Comparison of ENCODE assay signal across 8 cellular contexts in the genomic region with DNA sequence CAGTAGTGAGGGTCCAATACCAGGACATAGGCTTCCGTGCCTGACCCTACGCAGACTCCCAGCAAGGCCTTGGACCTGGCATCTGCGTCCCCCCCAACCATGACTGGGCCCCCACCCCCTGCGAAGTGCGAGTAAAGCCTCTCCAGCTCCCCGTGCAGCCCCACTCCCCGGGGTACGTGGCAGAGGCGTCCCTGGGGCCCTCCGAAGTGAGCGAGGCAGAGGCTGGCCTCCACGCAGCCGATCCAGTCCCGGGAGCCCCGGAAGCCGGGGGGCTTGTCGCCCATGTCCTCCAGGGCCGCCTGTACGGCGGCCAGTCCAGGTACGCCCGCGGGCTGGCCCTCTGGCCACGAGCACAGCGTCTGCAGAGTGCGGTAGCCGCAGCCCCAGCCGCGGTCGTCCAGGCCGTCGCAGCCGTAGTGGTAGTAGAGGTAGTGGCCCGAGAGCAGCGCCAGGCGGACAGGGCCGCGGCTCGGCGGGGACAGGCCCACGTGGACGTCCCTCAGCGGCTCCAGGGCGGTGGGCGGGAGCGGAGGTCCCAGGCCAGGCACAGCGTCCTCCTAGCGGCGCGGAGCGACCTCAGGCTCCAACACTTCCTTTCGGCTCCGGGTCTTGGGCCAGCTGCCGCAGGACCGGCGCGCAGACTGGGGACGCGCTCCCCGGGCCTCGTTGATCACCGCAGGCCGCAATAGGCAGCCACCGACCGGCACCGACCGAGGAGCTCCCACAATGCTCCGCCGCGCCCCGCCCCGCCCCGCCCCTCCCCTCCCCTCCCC. TPM values are rescaled to one million over a fixed set of nuclear protein-coding genes. Genes with fewer than 3 reads are reported as not detected.
DNase-seq lines count a peak whose midpoint lies in the region; ATAC-seq and TF ChIP-seq lines count a peak whose summit lies in the region.

A gene (minus strand): TSS at position 728 of the 773 bp plus-strand sequence. CDS start 444 bp downstream, at position 284.

- DNase-seq in NCI-H2171 treated with DMSO at 0.1 percent for 48 hours (lab: John Stamatoyannopoulos, UW): peak; percentile 67
- no peak for DNase-seq in NCI-H2171 (lab: John Stamatoyannopoulos, UW)
- no peak for DNase-seq in RWPE1 (ENCODE audit: low spot score)
- no peak for DNase-seq in epithelial cell of prostate (ENCODE audit: low read depth, low spot score)
- DNase-seq in COLO829 (ENCODE audit: low spot score): no peak
- DNase-seq in GM19238 (ENCODE audit: insufficient read length, low spot score): no peak

- POLR2A ChIA-PET in RWPE1 (lab: Yijun Ruan, JAX; ENCODE audit: low non-redundant PET): interaction anchor here (0.6 to 1.4 kb wide), 9 partner anchors 13 to 355 kb away, joined by 3 to 8 read pairs (median 3); a partner anchor contains a TSS

- peak; percentile 30 for ATAC-seq in HG02642 (IDR thresholded peaks at IDR 0.05; ENCODE audit: poor library complexity, unreplicated experiment)

- H3K9me2 ChIP-seq in neural cell (ENCODE audit: insufficient read depth, low read length): no peaks in the 10 kb centered on the region

- peak within 1 kb of the TSS; percentile 90 for H3K4me3 ChIP-seq in neural cell (ENCODE audit: low read length)

- H3K9me3 ChIP-seq in neural cell (ENCODE audit: low read length): no peaks in the 10 kb centered on the region

- peaks cover 4% of the 10 kb centered on the region for H3K27me3 ChIP-seq in neural cell (ENCODE audit: insufficient read depth, low read depth, low read length)

- CTCF ChIA-PET in RWPE1 (lab: Yijun Ruan, JAX): interaction anchor here (0.6 to 1.1 kb wide), 4 partner anchors 77 to 394 kb away, joined by 3 to 4 read pairs (median 3); no protein-coding TSS in a partner anchor

- no peak for TF ChIP-seq EP300 in neural cell (conservative IDR thresholded peaks at IDR 0.05; ENCODE audit: poor library complexity, severe bottlenecking)

- H3K79me2 ChIP-seq in neural cell (replicated peaks; ENCODE audit: insufficient read depth, low read length): no peaks in the 10 kb centered on the region

- peaks cover 18% of the 10 kb centered on the region for H3K36me3 ChIP-seq in neural cell (ENCODE audit: insufficient read depth, low read length)

- no peaks in the 10 kb centered on the region for H4K20me1 ChIP-seq in neural cell (ENCODE audit: insufficient read depth)

- TF ChIP-seq CTCF in RWPE1 (conservative IDR thresholded peaks at IDR 0.05; ENCODE audit: low read depth): no peak
- TF ChIP-seq CTCF in neural cell (IDR thresholded peaks at IDR 0.05; ENCODE audit: poor library complexity, severe bottlenecking): no peak

- H3K9ac ChIP-seq in neural cell (ENCODE audit: low read length): peak within 1 kb of the TSS; percentile 82

- H3K4me2 ChIP-seq in neural cell (ENCODE audit: low read length): peak within 1 kb of the TSS; percentile 70

- H3K27ac ChIP-seq in RWPE1 (peak within 1 kb of the TSS; percentile 93), epithelial cell of prostate (peak within 1 kb of the TSS; percentile 94), neural cell (ENCODE audit: low read length) (peak within 1 kb of the TSS; percentile 76)

- H2AFZ ChIP-seq in neural cell (ENCODE audit: low read depth, low read length): peak within 1 kb of the TSS; percentile 45

- no peak for TF ChIP-seq RAD21 in neural cell (conservative IDR thresholded peaks at IDR 0.05)

- no peaks in the 10 kb centered on the region for H3F3A ChIP-seq in neural cell (ENCODE audit: insufficient read depth, low read length, poor library complexity, severe bottlenecking)

TF ChIP-seq in neural cell, 6 proteins besides CTCF, POLR2A, EP300 and RAD21:
- TF ChIP-seq, protein P1, sequence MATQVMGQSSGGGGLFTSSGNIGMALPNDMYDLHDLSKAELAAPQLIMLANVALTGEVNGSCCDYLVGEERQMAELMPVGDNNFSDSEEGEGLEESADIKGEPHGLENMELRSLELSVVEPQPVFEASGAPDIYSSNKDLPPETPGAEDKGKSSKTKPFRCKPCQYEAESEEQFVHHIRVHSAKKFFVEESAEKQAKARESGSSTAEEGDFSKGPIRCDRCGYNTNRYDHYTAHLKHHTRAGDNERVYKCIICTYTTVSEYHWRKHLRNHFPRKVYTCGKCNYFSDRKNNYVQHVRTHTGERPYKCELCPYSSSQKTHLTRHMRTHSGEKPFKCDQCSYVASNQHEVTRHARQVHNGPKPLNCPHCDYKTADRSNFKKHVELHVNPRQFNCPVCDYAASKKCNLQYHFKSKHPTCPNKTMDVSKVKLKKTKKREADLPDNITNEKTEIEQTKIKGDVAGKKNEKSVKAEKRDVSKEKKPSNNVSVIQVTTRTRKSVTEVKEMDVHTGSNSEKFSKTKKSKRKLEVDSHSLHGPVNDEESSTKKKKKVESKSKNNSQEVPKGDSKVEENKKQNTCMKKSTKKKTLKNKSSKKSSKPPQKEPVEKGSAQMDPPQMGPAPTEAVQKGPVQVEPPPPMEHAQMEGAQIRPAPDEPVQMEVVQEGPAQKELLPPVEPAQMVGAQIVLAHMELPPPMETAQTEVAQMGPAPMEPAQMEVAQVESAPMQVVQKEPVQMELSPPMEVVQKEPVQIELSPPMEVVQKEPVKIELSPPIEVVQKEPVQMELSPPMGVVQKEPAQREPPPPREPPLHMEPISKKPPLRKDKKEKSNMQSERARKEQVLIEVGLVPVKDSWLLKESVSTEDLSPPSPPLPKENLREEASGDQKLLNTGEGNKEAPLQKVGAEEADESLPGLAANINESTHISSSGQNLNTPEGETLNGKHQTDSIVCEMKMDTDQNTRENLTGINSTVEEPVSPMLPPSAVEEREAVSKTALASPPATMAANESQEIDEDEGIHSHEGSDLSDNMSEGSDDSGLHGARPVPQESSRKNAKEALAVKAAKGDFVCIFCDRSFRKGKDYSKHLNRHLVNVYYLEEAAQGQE (IDR thresholded peaks at IDR 0.05; ENCODE audit: borderline replicate concordance): no peak
- peak; percentile 93 for TF ChIP-seq MXI1 (conservative IDR thresholded peaks at IDR 0.05; ENCODE audit: poor library complexity, severe bottlenecking)
TF ChIP-seq in neural cell: peak in this region for 1.

RNA-seq across cellular contexts. Expression of the gene that starts here (rescaled TPM):
- 2.4 and 5.0 TPM in 2 replicates for polyA plus RNA-seq in neural cell
- polyA minus RNA-seq in neural cell: 5.6 and 7.2 TPM in 2 replicates
